ENCODE assay signal across 15 cellular contexts in genomic region chr12:113194971-113195391, GRCh38. TPM values are rescaled to one million over a fixed set of nuclear protein-coding genes. Genes with fewer than 3 reads are reported as not detected.
DNase-seq lines count a peak whose midpoint lies in the region; TF ChIP-seq lines count a peak whose summit lies in the region.
"Had no signal": no experiment of that assay in that cellular context is flagged by ENCODE, and none has a peak within 500 bp of the region (broad histone marks: within the 10 kb centered on the region; RNA-seq: fewer than 3 reads in every experiment).

No MANE protein-coding gene starts in this region.

- no peak overlapping the region for H2AFZ ChIP-seq in ACC112 (ENCODE audit: low read length, unreplicated experiment)

- no peak overlapping the region for H3K18ac ChIP-seq in mesendoderm (ENCODE audit: low read length)

- peaks cover 3% of the 10 kb centered on the region; the same call in 1 of the 2 replicates for H3K36me3 ChIP-seq in ACC112 (ENCODE audit: insufficient read depth, low read length)
- H3K36me3 ChIP-seq in mesendoderm (ENCODE audit: control insufficient read depth, insufficient read depth, low read length) = peaks cover 2% of the 10 kb centered on the region

- no peak overlapping the region for H3K27ac Mint-ChIP-seq in glutamatergic neuron (ENCODE audit: unreplicated experiment)
- H3K27ac Mint-ChIP-seq: activated CD4-positive, alpha-beta T cell treated with anti-CD3 and anti-CD28 coated beads for 36 hours had no signal

- H2BK5ac ChIP-seq in mesendoderm (ENCODE audit: low read length) = no peak overlapping the region

- H3K4me3 ChIP-seq in ACC112 (ENCODE audit: low read depth, low read length) = no peak overlapping the region
- no peak overlapping the region for H3K4me3 ChIP-seq in mesendoderm (ENCODE audit: low read length)
- H3K4me3 ChIP-seq: lower lobe of right lung, prostate gland, testis had no signal

- H3K79me2 ChIP-seq in ACC112 (ENCODE audit: control insufficient read depth, insufficient read depth, low read length, unreplicated experiment) = no peaks in the 10 kb centered on the region
- H3K79me2 ChIP-seq in mesendoderm (ENCODE audit: control insufficient read depth, insufficient read depth, low read length) = no peaks in the 10 kb centered on the region

- H2AK5ac ChIP-seq in mesendoderm (ENCODE audit: low read length) = no peak overlapping the region

- H3K36me3 Mint-ChIP-seq in glutamatergic neuron (ENCODE audit: unreplicated experiment) = no peaks in the 10 kb centered on the region

- H3K9me3 Mint-ChIP-seq in glutamatergic neuron (ENCODE audit: unreplicated experiment) = no peaks in the 10 kb centered on the region
- H3K9me3 Mint-ChIP-seq: activated T-helper 2 cell treated with anti-CD3 and anti-CD28 coated beads, Interferon-gamma antibody, Interleukin-2, Interleukin-4, amounts not matched to agents 10 μg/mL and 5 μg/mL and 100 μg/mL, durations not matched to agents 14 hours and 24 hours and 36 hours had no signal

- no peak overlapping the region for H4K5ac ChIP-seq in mesendoderm (ENCODE audit: low read length)

- H3K4me3 Mint-ChIP-seq in glutamatergic neuron (ENCODE audit: unreplicated experiment) = no peak overlapping the region
- H3K4me3 Mint-ChIP-seq: activated CD4-positive, alpha-beta T cell treated with anti-CD3 and anti-CD28 coated beads for 36 hours had no signal

- H3K4me2 ChIP-seq in mesendoderm (ENCODE audit: low read length) = no peak overlapping the region

- H3K4me1 ChIP-seq in ACC112 (ENCODE audit: control insufficient read depth, insufficient read depth, low read length, unreplicated experiment) (peaks cover 25% of the 10 kb centered on the region), mesendoderm (ENCODE audit: control insufficient read depth, low read depth, low read length) (no peaks in the 10 kb centered on the region)
- H3K4me1 ChIP-seq: prostate gland had no signal

- no peak overlapping the region for H3K23ac ChIP-seq in mesendoderm (ENCODE audit: low read length)

- no peaks in the 10 kb centered on the region for H3K79me1 ChIP-seq in mesendoderm (ENCODE audit: low read length)

- no CpG with 5 or more reads among the region's 4 CpGs for WGBS in mesendoderm (ENCODE audit: extremely low coverage, insufficient coverage, low lambda C conversion rate)

- no peak overlapping the region for H2BK15ac ChIP-seq in mesendoderm (replicated peaks; ENCODE audit: low read depth)

- peak overlapping the region; percentile 56 for H3K56ac ChIP-seq in mesendoderm (ENCODE audit: low read length)

- no peaks in the 10 kb centered on the region for H3K27me3 Mint-ChIP-seq in glutamatergic neuron (ENCODE audit: unreplicated experiment)
- H3K27me3 Mint-ChIP-seq: activated CD4-positive, alpha-beta T cell treated with anti-CD3 and anti-CD28 coated beads for 36 hours had no signal

- H3K27ac ChIP-seq in ACC112 (ENCODE audit: low read depth, low read length) (peak overlapping the region; percentile 73), mesendoderm (ENCODE audit: low read depth, low read length) (no peak overlapping the region)
- H3K27ac ChIP-seq: lower lobe of right lung, prostate gland, testis had no signal

- no peak overlapping the region for H2BK120ac ChIP-seq in mesendoderm (ENCODE audit: low read depth, low read length)

- DNase-seq in HS-5 (ENCODE audit: low read depth) (peak; percentile 49), astrocyte of the hippocampus (ENCODE audit: low read depth, low spot score) (peak; percentile 76), mesendoderm (no peak), glutamatergic neuron (no peak), DMS153 (lab: John Stamatoyannopoulos, UW) (no peak), GM19240 (ENCODE audit: insufficient read length, low spot score) (no peak)
- no peak for DNase-seq in activated effector memory CD4-positive, alpha-beta T cell treated with Interleukin-2 at 50 U/mL for 16 hours
- DNase-seq: activated CD4-positive, alpha-beta T cell treated with anti-CD3 and anti-CD28 coated beads for 36 hours; lower lobe of right lung; testis had no signal

- H3K27me3 ChIP-seq in ACC112 (ENCODE audit: insufficient read depth, low read length) = no peaks in the 10 kb centered on the region
- no peaks in the 10 kb centered on the region for H3K27me3 ChIP-seq in mesendoderm (ENCODE audit: insufficient read depth, low read length, poor library complexity)
- H3K27me3 ChIP-seq: testis had no signal

- H3K4me1 Mint-ChIP-seq in glutamatergic neuron (ENCODE audit: low read depth, unreplicated experiment) = peaks cover 8% of the 10 kb centered on the region

- H3K9ac ChIP-seq in mesendoderm (ENCODE audit: low read length) = no peak overlapping the region

- H4K8ac ChIP-seq in mesendoderm (ENCODE audit: low read depth, low read length) = no peak overlapping the region

- no peak overlapping the region for H3K4ac ChIP-seq in mesendoderm (ENCODE audit: low read depth, low read length)

- no peak for TF ChIP-seq CTCF in glutamatergic neuron (IDR thresholded peaks at IDR 0.05; ENCODE audit: partially characterized antibody, unreplicated experiment)

RNA-seq across cellular contexts. Expression of gene RITA1, which starts 9.5 kb away (rescaled TPM):
- polyA plus RNA-seq in mesendoderm (2013, experiment 1 of 2) = 18.4 TPM
- 18.4 TPM for polyA plus RNA-seq in mesendoderm (2013, experiment 2 of 2)
- total RNA-seq in glutamatergic neuron (ENCODE audit: unreplicated experiment) = 6.7 TPM

RNA-seq across cellular contexts. Expression of gene DDX54, which starts 9.7 kb away (rescaled TPM):
- 78.4 TPM for polyA plus RNA-seq in mesendoderm (2013, experiment 1 of 2)
- polyA plus RNA-seq in mesendoderm (2013, experiment 2 of 2) = 78.6 TPM
- 16.9 TPM for total RNA-seq in glutamatergic neuron (ENCODE audit: unreplicated experiment)

RNA-seq across cellular contexts. Expression of gene TPCN1, which starts 26.3 kb away (rescaled TPM):
- 6.1 TPM for polyA plus RNA-seq in mesendoderm (2013, experiment 1 of 2)
- polyA plus RNA-seq in mesendoderm (2013, experiment 2 of 2) = 7.0 TPM
- 7.9 TPM for total RNA-seq in glutamatergic neuron (ENCODE audit: unreplicated experiment)

RNA-seq across cellular contexts. Expression of gene CFAP73, which starts 45.5 kb away (rescaled TPM):
- 0.03 TPM for polyA plus RNA-seq in mesendoderm (2013, experiment 1 of 2)
- polyA plus RNA-seq in mesendoderm (2013, experiment 2 of 2) = not detected
- total RNA-seq in glutamatergic neuron (ENCODE audit: unreplicated experiment) = not detected
- total RNA-seq: activated T-helper 2 cell treated with anti-CD3 and anti-CD28 coated beads, Interferon-gamma antibody, Interleukin-2, Interleukin-4, amounts not matched to agents 10 μg/mL and 5 μg/mL and 100 μg/mL, durations not matched to agents 14 hours and 24 hours and 36 hours; glomerular endothelial cell had no signal
- polyA plus RNA-seq: BJ had no signal

RNA-seq across cellular contexts. Expression of gene RASAL1, which starts 59.4 kb away (rescaled TPM):
- 1.3 TPM for polyA plus RNA-seq in mesendoderm (2013, experiment 1 of 2)
- 1.2 TPM for polyA plus RNA-seq in mesendoderm (2013, experiment 2 of 2)
- not detected for total RNA-seq in glutamatergic neuron (ENCODE audit: unreplicated experiment)
- total RNA-seq: glomerular endothelial cell had no signal
- polyA plus RNA-seq: BJ had no signal

Comparison
In these comparisons a context has a peak if more than half of its experiments do, and no peak if none do; other contexts are left out.
1. DNase-seq: peak in HS-5 (single experiment) and astrocyte of the hippocampus (single experiment); none in mesendoderm (single experiment), glutamatergic neuron (single experiment), activated effector memory CD4-positive, alpha-beta T cell treated with Interleukin-2 at 50 U/mL for 16 hours (single experiment), DMS153 (single experiment) and GM19240 (single experiment).